Comparison of ENCODE assay signal across 9 cellular contexts in genomic region chrX:45767021-45767491, GRCh38.
DNase-seq lines count a peak whose midpoint lies in the region; ATAC-seq and TF ChIP-seq lines count a peak whose summit lies in the region.
"Had no signal": no experiment of that assay in that cellular context is flagged by ENCODE, and none has a peak within 500 bp of the region (broad histone marks: within the 10 kb centered on the region; RNA-seq: fewer than 3 reads in every experiment).

No MANE protein-coding gene starts in this region.

- no peaks in the 10 kb centered on the region for H3K36me3 ChIP-seq in left ventricle myocardium inferior
- H3K36me3 ChIP-seq in upper lobe of right lung = no peaks in the 10 kb centered on the region

- POLR2A ChIA-PET in activated CD4-positive, alpha-beta memory T cell treated with anti-CD3 and anti-CD28 coated beads, Interleukin-2, amount 10 ng/mL, durations not matched to agents 7 days and 5 days (lab: Charles Lee) = interaction anchor here (1.2 to 7.4 kb wide), 3 partner anchors 10 to 84 kb away, joined by 3 to 167 read pairs (median 12); no protein-coding TSS in a partner anchor

- no peak overlapping the region for H4K5ac ChIP-seq in H9 (ENCODE audit: insufficient read length, low read depth, low read length)

- H2BK15ac ChIP-seq in H9 (ENCODE audit: low read depth, low read length) = no peak overlapping the region

- intact Hi-C loops in left ventricle myocardium inferior (cut with micrococcal nuclease) (no loop called here), Right ventricle myocardium superior (cut with DNase I) (no loop called here), upper lobe of right lung (cut with DNase I) (no loop called here)

- H4K91ac ChIP-seq in H9 (ENCODE audit: insufficient read length, low read depth, low read length) = no peak overlapping the region

- H3K4me1 ChIP-seq in left ventricle myocardium inferior (peaks cover 4% of the 10 kb centered on the region), upper lobe of right lung (peaks cover 18% of the 10 kb centered on the region), H9 (ENCODE audit: insufficient read depth, low read length) (peaks cover 4% of the 10 kb centered on the region; the same call in 1 of the 2 replicates)

- no peak overlapping the region for H3K56ac ChIP-seq in H9 (ENCODE audit: insufficient read length, low read depth, low read length)

- no peaks in the 10 kb centered on the region for H4K20me1 ChIP-seq in H9 (ENCODE audit: control insufficient read depth, insufficient read depth, insufficient read length)

- no peak overlapping the region for H3K4me2 ChIP-seq in H9 (ENCODE audit: insufficient read depth, insufficient read length, low read length)

- peaks cover 52% of the 10 kb centered on the region for H3K4me1 Mint-ChIP-seq in activated CD4-positive, alpha-beta memory T cell treated with anti-CD3 and anti-CD28 coated beads, Interleukin-2, amount 10 ng/mL, durations not matched to agents 7 days and 5 days
- peaks cover 41 to 56% of the 10 kb centered on the region in 2 experiments for H3K4me1 Mint-ChIP-seq in H9

- H3K23ac ChIP-seq in H9 (ENCODE audit: insufficient read length, low read depth, low read length) = no peak overlapping the region

- H2AFZ ChIP-seq in H9 (ENCODE audit: low read length) = no peak overlapping the region

- H3K79me2 ChIP-seq in H9 (ENCODE audit: insufficient read depth, low read length) = peaks cover 9% of the 10 kb centered on the region; the same call in 1 of the 2 replicates

- H3K4me3 ChIP-seq in left ventricle myocardium inferior (peak overlapping the region; percentile 61), upper lobe of right lung (peak overlapping the region; percentile 57)

- H3K27me3 Mint-ChIP-seq in activated CD4-positive, alpha-beta memory T cell treated with anti-CD3 and anti-CD28 coated beads, Interleukin-2, amount 10 ng/mL, durations not matched to agents 7 days and 5 days = no peaks in the 10 kb centered on the region
- H3K27me3 Mint-ChIP-seq in H9 (ENCODE audit: low read depth) = no peaks in the 10 kb centered on the region

- H3K4ac ChIP-seq in H9 (ENCODE audit: low read depth, low read length) = no peak overlapping the region

- TF ChIP-seq CTCF in left ventricle myocardium inferior (IDR thresholded peaks at IDR 0.05; ENCODE audit: borderline replicate concordance) (no peak), upper lobe of right lung (IDR thresholded peaks at IDR 0.05) (no peak), H9 (conservative IDR thresholded peaks at IDR 0.05) (no peak)

- H2BK120ac ChIP-seq in H9 (ENCODE audit: low read depth, low read length, poor library complexity, severe bottlenecking) = no peak overlapping the region

- ATAC-seq in Right ventricle myocardium superior (ENCODE audit: poor library complexity) = no peak
- peak; percentile 40 for ATAC-seq in upper lobe of right lung

- no peaks in the 10 kb centered on the region for H3K27me3 ChIP-seq in left ventricle myocardium inferior (ENCODE audit: low read depth)
- H3K27me3 ChIP-seq in upper lobe of right lung = no peaks in the 10 kb centered on the region
- H3K27me3 ChIP-seq in H9 (ENCODE audit: insufficient read depth, low read length) = no peaks in the 10 kb centered on the region

- no peak overlapping the region for H2BK20ac ChIP-seq in H9 (ENCODE audit: low read depth, low read length, poor library complexity, severe bottlenecking)

- H3K23me2 ChIP-seq in H9 (ENCODE audit: insufficient read length, low read depth, low read length, poor library complexity, severe bottlenecking) = no peaks in the 10 kb centered on the region

- no peak overlapping the region for H2BK12ac ChIP-seq in H9 (ENCODE audit: insufficient read length, low read depth, low read length)

- H3K14ac ChIP-seq in H9 (ENCODE audit: insufficient read depth, low read length) = no peak overlapping the region

- H3K18ac ChIP-seq in H9 (ENCODE audit: insufficient read length, low read depth, low read length) = no peak overlapping the region

- H3K9me3 Mint-ChIP-seq in activated CD4-positive, alpha-beta memory T cell treated with anti-CD3 and anti-CD28 coated beads, Interleukin-2, amount 10 ng/mL, durations not matched to agents 7 days and 5 days = no peaks in the 10 kb centered on the region
- H3K9me3 Mint-ChIP-seq in H9 = peaks cover 42 to 49% of the 10 kb centered on the region in 2 experiments

- H3T11ph ChIP-seq in H9 (ENCODE audit: low read length) = no peak overlapping the region

- no CpG with 5 or more reads among the region's 3 CpGs for WGBS in H9 (ENCODE audit: extremely low coverage, insufficient read length, low lambda C conversion rate)

- peaks cover 59% of the 10 kb centered on the region for H3K36me3 Mint-ChIP-seq in activated CD4-positive, alpha-beta memory T cell treated with anti-CD3 and anti-CD28 coated beads, Interleukin-2, amount 10 ng/mL, durations not matched to agents 7 days and 5 days (ENCODE audit: low read depth)
- peaks cover 2 to 54% (median 27%) of the 10 kb centered on the region in 3 experiments; a peak in 6 of 7 replicates for H3K36me3 Mint-ChIP-seq in H9 (ENCODE audit: insufficient read depth in 1 of 3, low read depth in 3 of 3)

- H2BK5ac ChIP-seq in H9 (ENCODE audit: insufficient read length, low read length) = no peak overlapping the region

- no peak for DNase-seq in left ventricle myocardium inferior
- no peak for DNase-seq in Right ventricle myocardium superior
- no peak for DNase-seq in activated CD4-positive, alpha-beta memory T cell treated with anti-CD3 and anti-CD28 coated beads, Interleukin-2, amount 10 ng/mL, durations not matched to agents 7 days and 5 days
- DNase-seq in iris pigment epithelial cell (ENCODE audit: low read depth) = peak; percentile 64
- no peak for DNase-seq in upper lobe of right lung
- DNase-seq in hippocampal formation (lab: John Stamatoyannopoulos, UW) = no peak
- DNase-seq in H9 = no peak
- no peak for DNase-seq in dedifferentiated amniotic fluid mesenchymal stem cell (ENCODE audit: extremely low spot score)
- DNase-seq: NCI-H2081 treated with DMSO at 0.1 percent for 48 hours had no signal

- no peak overlapping the region for H2AK5ac ChIP-seq in H9 (ENCODE audit: insufficient read length, low read length)

- H3K9me3 ChIP-seq in left ventricle myocardium inferior (replicated peaks) (no peaks in the 10 kb centered on the region), upper lobe of right lung (no peaks in the 10 kb centered on the region), H9 (ENCODE audit: control insufficient read depth, low read depth, low read length) (no peaks in the 10 kb centered on the region)

- CTCF ChIA-PET in activated CD4-positive, alpha-beta memory T cell treated with anti-CD3 and anti-CD28 coated beads, Interleukin-2, amount 10 ng/mL, durations not matched to agents 7 days and 5 days (lab: Charles Lee) = no interaction called here

- H3K79me1 ChIP-seq in H9 (ENCODE audit: insufficient read depth, low read depth, low read length, poor library complexity, severe bottlenecking) = no peaks in the 10 kb centered on the region

- H3K27ac Mint-ChIP-seq in activated CD4-positive, alpha-beta memory T cell treated with anti-CD3 and anti-CD28 coated beads, Interleukin-2, amount 10 ng/mL, durations not matched to agents 7 days and 5 days = peak overlapping the region; percentile 81
- peak overlapping the region in 1 of 3 experiments; percentile 42; a peak in 1 of 7 replicates for H3K27ac Mint-ChIP-seq in H9

- H3K27ac ChIP-seq in left ventricle myocardium inferior (replicated peaks) (peak overlapping the region; percentile 15), upper lobe of right lung (peak overlapping the region; percentile 88), H9 (ENCODE audit: insufficient read length, low read depth, low read length) (no peak overlapping the region)

- H4K8ac ChIP-seq in H9 (replicated peaks; ENCODE audit: insufficient read length, low read depth, low read length) = no peak overlapping the region

- H3K9ac ChIP-seq in H9 (ENCODE audit: extremely low read depth, insufficient read length, low read length) = no peak overlapping the region

- H3K4me3 Mint-ChIP-seq in activated CD4-positive, alpha-beta memory T cell treated with anti-CD3 and anti-CD28 coated beads, Interleukin-2, amount 10 ng/mL, durations not matched to agents 7 days and 5 days = peak overlapping the region; percentile 86
- H3K4me3 Mint-ChIP-seq in H9 = no peak overlapping the region
